Comparison of ENCODE assay signal across 22 cellular contexts in the genomic region with DNA sequence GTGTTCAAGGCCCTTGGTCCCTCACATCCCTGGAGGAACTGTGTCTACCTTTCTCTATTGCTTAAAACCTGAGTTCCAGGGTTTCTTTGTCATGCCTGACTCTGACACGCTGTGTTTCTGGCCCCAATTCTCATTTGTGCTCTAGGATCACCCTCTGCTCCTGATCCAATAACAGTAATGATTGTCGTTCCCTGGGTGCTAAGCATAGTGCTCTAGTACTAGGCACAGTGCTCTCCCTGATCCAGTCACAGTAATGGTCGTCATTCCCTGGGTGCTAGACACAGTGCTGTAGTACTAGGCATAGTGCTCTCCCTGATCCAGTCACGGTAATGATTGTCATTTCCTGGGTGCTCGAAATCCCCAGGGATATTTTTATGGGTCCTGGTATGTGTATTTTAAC. TPM values are rescaled to one million over a fixed set of nuclear protein-coding genes. Genes with fewer than 3 reads are reported as not detected.
DNase-seq lines count a peak whose midpoint lies in the region; ATAC-seq, FAIRE-seq and TF ChIP-seq lines count a peak whose summit lies in the region.
"Had no signal": no experiment of that assay in that cellular context is flagged by ENCODE, and none has a peak within 500 bp of the region (broad histone marks: within the 10 kb centered on the region; RNA-seq: fewer than 3 reads in every experiment).

No MANE protein-coding gene starts in this region.

- H3K27ac Mint-ChIP-seq in CD8-positive, alpha-beta T cell: peak overlapping the region; percentile 83
- H3K27ac Mint-ChIP-seq in activated CD4-positive, alpha-beta memory T cell treated with anti-CD3 and anti-CD28 coated beads for 36 hours: peak overlapping the region; percentile 92

- H3K4me2 ChIP-seq in A549 (peak overlapping the region; percentile 43), H1 (ENCODE audit: insufficient read depth in 1 of 2, low read depth in 2 of 2, low read length in 2 of 2) (no peak overlapping the region)

- no peak overlapping the region for H3K23ac ChIP-seq in H1 (ENCODE audit: insufficient read length)

- POLR2A ChIA-PET in A549 (lab: Yijun Ruan, JAX) (interaction anchor here (1.3 kb wide), 1 partner anchor 333 kb away, joined by 3 read pairs; no protein-coding TSS in a partner anchor), H1 (lab: Charles Lee; ENCODE audit: partially characterized antibody) (no interaction called here)
- POLR2A ChIA-PET in CD8-positive, alpha-beta T cell (lab: Charles Lee): interaction anchor here (0.7 to 0.9 kb wide), 2 partner anchors 12 to 26 kb away, joined by 3 read pairs; no protein-coding TSS in a partner anchor
- POLR2A ChIA-PET in activated CD4-positive, alpha-beta memory T cell treated with anti-CD3 and anti-CD28 coated beads for 36 hours (lab: Charles Lee): interaction anchor here (0.7 to 1.7 kb wide), 10 partner anchors 12 to 310 kb away, joined by 3 to 11 read pairs (median 6); no protein-coding TSS in a partner anchor

- peak overlapping the region; percentile 56 for H3K4me3 Mint-ChIP-seq in CD8-positive, alpha-beta T cell
- no peak overlapping the region for H3K4me3 Mint-ChIP-seq in activated CD4-positive, alpha-beta memory T cell treated with anti-CD3 and anti-CD28 coated beads for 36 hours
- H3K4me3 Mint-ChIP-seq: activated CD8-positive, alpha-beta memory T cell treated with anti-CD3 and anti-CD28 coated beads, Interleukin-2, amount 10 ng/mL, durations not matched to agents 7 days and 5 days had no signal

- no peak for ATAC-seq in A549
- no peak for ATAC-seq in CD8-positive, alpha-beta T cell
- ATAC-seq in GM21367 (IDR thresholded peaks at IDR 0.05; ENCODE audit: unreplicated experiment): no peak
- ATAC-seq: left ventricle myocardium superior had no signal

- no peak overlapping the region for H3K14ac ChIP-seq in H1 (ENCODE audit: insufficient read length)

- H3K4me1 Mint-ChIP-seq in CD8-positive, alpha-beta T cell (ENCODE audit: low read depth): peaks cover 33% of the 10 kb centered on the region
- peaks cover 75% of the 10 kb centered on the region for H3K4me1 Mint-ChIP-seq in activated CD4-positive, alpha-beta memory T cell treated with anti-CD3 and anti-CD28 coated beads for 36 hours (ENCODE audit: low read depth)

- H3K27me3 Mint-ChIP-seq in CD8-positive, alpha-beta T cell (ENCODE audit: low read depth): no peaks in the 10 kb centered on the region
- no peaks in the 10 kb centered on the region for H3K27me3 Mint-ChIP-seq in activated CD4-positive, alpha-beta memory T cell treated with anti-CD3 and anti-CD28 coated beads for 36 hours

- TF ChIP-seq CTCF in A549 (IDR thresholded peaks at IDR 0.05): no peak
- TF ChIP-seq CTCF in CD8-positive, alpha-beta T cell (IDR thresholded peaks at IDR 0.05): no peak
- no peak for TF ChIP-seq CTCF in H1 (IDR thresholded peaks at IDR 0.05; ENCODE audit: control extremely low read depth in 1 of 3, insufficient read depth in 1 of 3, low read depth in 1 of 3, low read length in 3 of 3)
- no peak for TF ChIP-seq CTCF in ovary (IDR thresholded peaks at IDR 0.05)
- no peak for TF ChIP-seq CTCF in GM13976 (IDR thresholded peaks at IDR 0.05; ENCODE audit: borderline replicate concordance, control extremely low read depth, extremely low read depth, insufficient read depth, missing control alignments)

- WGBS in A549 (ENCODE audit: missing lambda C conversion rate): 92% methylated on average over 5 of the region's 5 CpGs
- 92% methylated on average over 5 of the region's 5 CpGs; no CpG with 5 or more reads in 1 of the 2 experiments for WGBS in H1 (ENCODE audit: extremely low coverage in 1 of 2, insufficient coverage in 1 of 2, insufficient read length in 1 of 2, insufficient replicate concordance in 2 of 2, low coverage in 1 of 2, low lambda C conversion rate in 2 of 2, missing lambda C conversion rate in 1 of 2), 2 experiments
- 85 to 90% (median 88%) methylated on average over 5 of the region's 5 CpGs for WGBS in ovary, 3 donors

- no peak overlapping the region for H2AK5ac ChIP-seq in H1 (ENCODE audit: low read depth, low read length)

- peak overlapping the region; percentile 69 to 81 for H3K27ac ChIP-seq in A549
- no peak overlapping the region for H3K27ac ChIP-seq in CD8-positive, alpha-beta T cell (ENCODE audit: low read depth, low read length)
- no peak overlapping the region for H3K27ac ChIP-seq in H1 (ENCODE audit: low read depth, low read length)
- no peak overlapping the region for H3K27ac ChIP-seq in ovary
- H3K27ac ChIP-seq: adrenal gland, gastrocnemius medialis, SK-N-MC, suprapubic skin had no signal

- in situ Hi-C loops in GM13976 (cut with MboI; ENCODE audit: low sequenced_read_pairs, unreplicated experiment): no loop called here

- no peaks in the 10 kb centered on the region for H3K23me2 ChIP-seq in H1 (ENCODE audit: low read depth, low read length)

- H3K9me3 ChIP-seq in A549 (no peaks in the 10 kb centered on the region), H1 (ENCODE audit: insufficient read depth in 2 of 2, low read depth in 1 of 2, low read length in 1 of 2) (no peaks in the 10 kb centered on the region), ovary (no peaks in the 10 kb centered on the region)
- no peaks in the 10 kb centered on the region for H3K9me3 ChIP-seq in CD8-positive, alpha-beta T cell (ENCODE audit: low read length)
- H3K9me3 ChIP-seq: adrenal gland, gastrocnemius medialis, suprapubic skin had no signal

- H3K4me1 ChIP-seq in A549: peaks cover 16% of the 10 kb centered on the region
- peaks cover 24% of the 10 kb centered on the region for H3K4me1 ChIP-seq in CD8-positive, alpha-beta T cell (ENCODE audit: insufficient read depth, low read length)
- H3K4me1 ChIP-seq in H1 (replicated peaks in 1 of 4; ENCODE audit: control insufficient read depth in 3 of 4, insufficient read depth in 4 of 4, low read length in 3 of 4): no peaks in the 10 kb centered on the region
- H3K4me1 ChIP-seq in ovary (ENCODE audit: insufficient read depth): no peaks in the 10 kb centered on the region
- H3K4me1 ChIP-seq: adrenal gland, gastrocnemius medialis had no signal

- intact Hi-C loops in CD8-positive, alpha-beta T cell (cut with DNase I, micrococcal nuclease): no loop called here
- intact Hi-C loops in activated CD4-positive, alpha-beta memory T cell treated with anti-CD3 and anti-CD28 coated beads for 36 hours (cut with micrococcal nuclease): loop anchor here (5.0 kb wide), 2 partner anchors 124 to 754 kb away; no protein-coding TSS in a partner anchor
- intact Hi-C loops in ovary (cut with DNase I): no loop called here

- no peak overlapping the region for H4K5ac ChIP-seq in H1 (ENCODE audit: insufficient read length, low read depth, low read length)

- DNase-seq in A549 (ENCODE audit: low read depth in 1 of 2, low spot score in 1 of 2): no peak
- DNase-seq in CD8-positive, alpha-beta T cell: no peak
- DNase-seq in activated CD4-positive, alpha-beta memory T cell treated with anti-CD3 and anti-CD28 coated beads for 36 hours: no peak
- DNase-seq in H1 (ENCODE audit: low read depth in 1 of 2, low spot score in 2 of 2): no peak
- DNase-seq in ovary: no peak
- DNase-seq in GM13976 (ENCODE audit: low spot score): no peak
- DNase-seq in NCI-H526 treated with DMSO at 0.1 percent for 48 hours (lab: John Stamatoyannopoulos, UW): no peak
- DNase-seq: adrenal gland, AML-193, cerebellar nuclear complex, DMS79 treated with DMSO at 0.1 percent for 48 hours, left ventricle myocardium superior, NCI-H1694, NCI-H446 had no signal

- TF ChIP-seq RAD21 in A549 (conservative IDR thresholded peaks at IDR 0.05 in 1 of 2, IDR thresholded peaks at IDR 0.05 in 1 of 2): no peak
- no peak for TF ChIP-seq RAD21 in H1 (IDR thresholded peaks at IDR 0.05 in 1 of 2, conservative IDR thresholded peaks at IDR 0.05 in 1 of 2; ENCODE audit: low read depth in 2 of 2, low read length in 2 of 2)

- H4K91ac ChIP-seq in H1 (replicated peaks; ENCODE audit: insufficient read length, low read length): no peak overlapping the region

- no peaks in the 10 kb centered on the region for H3K79me2 ChIP-seq in H1 (ENCODE audit: control insufficient read depth in 1 of 2, insufficient read depth in 2 of 2, low read length in 2 of 2)

- TF ChIP-seq EP300 in A549 (IDR thresholded peaks at IDR 0.05) (no peak), H1 (IDR thresholded peaks at IDR 0.05; ENCODE audit: borderline replicate concordance in 1 of 2, low read depth in 2 of 2, low read length in 2 of 2) (no peak), ovary (IDR thresholded peaks at IDR 0.05) (no peak)

- H3K36me3 Mint-ChIP-seq in CD8-positive, alpha-beta T cell: no peaks in the 10 kb centered on the region
- H3K36me3 Mint-ChIP-seq in activated CD4-positive, alpha-beta memory T cell treated with anti-CD3 and anti-CD28 coated beads for 36 hours: no peaks in the 10 kb centered on the region
- H3K36me3 Mint-ChIP-seq: activated CD8-positive, alpha-beta memory T cell treated with anti-CD3 and anti-CD28 coated beads, Interleukin-2, amount 10 ng/mL, durations not matched to agents 7 days and 5 days had no signal

- CTCF ChIA-PET in A549 (lab: Yijun Ruan, JAX): interaction anchor here (0.9 to 1.5 kb wide), 4 partner anchors 11 to 469 kb away, joined by 3 to 4 read pairs (median 4); no protein-coding TSS in a partner anchor
- CTCF ChIA-PET in CD8-positive, alpha-beta T cell (lab: Charles Lee): interaction anchor here (1.3 kb wide), 1 partner anchor 17 kb away, joined by 4 read pairs; no protein-coding TSS in a partner anchor
- CTCF ChIA-PET in activated CD4-positive, alpha-beta memory T cell treated with anti-CD3 and anti-CD28 coated beads for 36 hours (lab: Charles Lee): interaction anchor here (0.7 to 1.7 kb wide), 9 partner anchors 20 to 503 kb away, joined by 3 to 8 read pairs (median 4); no protein-coding TSS in a partner anchor
- CTCF ChIA-PET in H1 (lab: Charles Lee; ENCODE audit: partially characterized antibody): interaction anchor here (0.5 kb wide), 2 partner anchors 65 to 94 kb away, joined by 3 read pairs; no protein-coding TSS in a partner anchor

- FAIRE-seq in A549 (lab: Jason Lieb, UNC): no peak
- no peak for FAIRE-seq in H1 (lab: Jason Lieb, UNC)
- FAIRE-seq: endometrium had no signal

- H4K20me1 ChIP-seq in H1 (replicated peaks in 1 of 2; ENCODE audit: control insufficient read depth in 1 of 2, insufficient read depth in 2 of 2, low read length in 2 of 2): no peaks in the 10 kb centered on the region

- no peak overlapping the region for H3K18ac ChIP-seq in H1 (ENCODE audit: extremely low read depth, low read length)

- H2AFZ ChIP-seq in H1 (ENCODE audit: low read length): no peak overlapping the region

- no peaks in the 10 kb centered on the region for H3K27me3 ChIP-seq in CD8-positive, alpha-beta T cell (ENCODE audit: insufficient read depth, low read length)
- H3K27me3 ChIP-seq in H1 (replicated peaks in 1 of 4; ENCODE audit: control insufficient read depth in 3 of 4, extremely low read depth in 1 of 4, insufficient read depth in 3 of 4, low read length in 3 of 4) (no peaks in the 10 kb centered on the region), ovary (no peaks in the 10 kb centered on the region)
- H3K27me3 ChIP-seq: adrenal gland, gastrocnemius medialis, suprapubic skin had no signal

- no peak overlapping the region for H3K56ac ChIP-seq in H1 (replicated peaks; ENCODE audit: insufficient read length, low read depth, low read length)

- no peaks in the 10 kb centered on the region for H3K79me1 ChIP-seq in H1 (ENCODE audit: low read depth, low read length)

- H3K4me3 ChIP-seq in A549: no peak overlapping the region
- no peak overlapping the region for H3K4me3 ChIP-seq in CD8-positive, alpha-beta T cell (ENCODE audit: low read depth, low read length)
- H3K4me3 ChIP-seq in H1 (ENCODE audit: extremely low read depth in 1 of 4, insufficient read depth in 2 of 4, low read depth in 3 of 4, low read length in 4 of 4): no peak overlapping the region
- no peak overlapping the region for H3K4me3 ChIP-seq in ovary
- H3K4me3 ChIP-seq: adrenal gland, gastrocnemius medialis, SK-N-MC, suprapubic skin had no signal

- no peak overlapping the region for H4K8ac ChIP-seq in H1 (ENCODE audit: extremely low read depth, insufficient read depth, low read length)

- peaks cover 5% of the 10 kb centered on the region for H3K9me3 Mint-ChIP-seq in CD8-positive, alpha-beta T cell
- H3K9me3 Mint-ChIP-seq in activated CD4-positive, alpha-beta memory T cell treated with anti-CD3 and anti-CD28 coated beads for 36 hours: no peaks in the 10 kb centered on the region

- TF ChIP-seq POLR2A in A549 (IDR thresholded peaks at IDR 0.05; ENCODE audit: low read length) (no peak), H1 (IDR thresholded peaks at IDR 0.05; ENCODE audit: control extremely low read depth in 1 of 2, low read depth in 2 of 2, low read length in 2 of 2) (no peak), ovary (IDR thresholded peaks at IDR 0.05) (no peak)

- peak overlapping the region in 1 of 4 experiments; percentile 11; a peak in 1 of 7 replicates for H3K9ac ChIP-seq in H1 (replicated peaks in 1 of 4; ENCODE audit: extremely low read depth in 1 of 4, low read depth in 3 of 4, low read length in 3 of 4)

- no peaks in the 10 kb centered on the region for H3K36me3 ChIP-seq in CD8-positive, alpha-beta T cell (ENCODE audit: insufficient read depth, low read length)
- H3K36me3 ChIP-seq in H1 (ENCODE audit: control insufficient read depth in 2 of 4, insufficient read depth in 4 of 4, low read length in 3 of 4) (no peaks in the 10 kb centered on the region), ovary (no peaks in the 10 kb centered on the region)
- H3K36me3 ChIP-seq: adrenal gland, gastrocnemius medialis, suprapubic skin had no signal

- H2BK15ac ChIP-seq in H1 (ENCODE audit: low read length): no peak overlapping the region

- H3K4ac ChIP-seq in H1 (replicated peaks; ENCODE audit: insufficient read length, low read depth, low read length): no peak overlapping the region

- H2BK12ac ChIP-seq in H1 (ENCODE audit: low read depth, low read length): no peak overlapping the region

- H2BK120ac ChIP-seq in H1 (replicated peaks; ENCODE audit: low read depth, low read length): no peak overlapping the region

- no peak overlapping the region for H2BK20ac ChIP-seq in H1 (ENCODE audit: low read length)

- 0 out of 2 replicates have a peak overlapping the region, but pooled peaks have one; percentile 1 for H2BK5ac ChIP-seq in H1 (ENCODE audit: low read depth, low read length)

RNA-seq across cellular contexts. Expression of a gene that starts 46.6 kb away (rescaled TPM):
- polyA plus RNA-seq in A549 (2011; rRNA removed): not detected in 2 replicates
- not detected in 2 replicates for polyA plus RNA-seq in A549 (2012; cell fraction: cytosol; rRNA removed)
- 0.04 TPM in 1 of 2 replicates, not detected in the other for polyA plus RNA-seq in A549 (2012; cell fraction: nucleus; rRNA removed)
- 0.11 TPM in 1 of 3 replicates, not detected in the others for polyA plus RNA-seq in A549 (2017; fragmentation: RNase III; extraction: RNeasy Plus Mini Kit Qiagen cat#74134 plus additional on column Dnase treatment)
- polyA minus RNA-seq in A549 (2011; rRNA and poly(A)+ RNA removed): not detected in 2 replicates
- not detected for total RNA-seq in CD8-positive, alpha-beta T cell
- not detected for total RNA-seq in activated CD4-positive, alpha-beta memory T cell treated with anti-CD3 and anti-CD28 coated beads for 36 hours
- not detected in 2 replicates for total RNA-seq in H1 (2021; fragmentation: NEBNext Ultra II Directional; extraction: Animal tissue kit (Norgen Biotek cat#: 25700))
- not detected in 2 replicates for polyA plus RNA-seq in H1 (2011; rRNA removed)
- polyA plus RNA-seq in H1 (2011; cell fraction: cytosol; rRNA removed): not detected
- polyA plus RNA-seq in H1 (2011; cell fraction: nucleus; rRNA removed): not detected
- polyA plus RNA-seq in H1 (2012, experiment 1 of 2): not detected in 4 replicates
- not detected for polyA plus RNA-seq in H1 (2012, experiment 2 of 2)
- not detected for polyA plus RNA-seq in H1 (2013, experiment 1 of 2)
- not detected for polyA plus RNA-seq in H1 (2013, experiment 2 of 2)
- polyA minus RNA-seq in H1 (2011; rRNA and poly(A)+ RNA removed): not detected in 2 replicates
- not detected for polyA minus RNA-seq in H1 (2011; cell fraction: cytosol; rRNA and poly(A)+ RNA removed)
- not detected for polyA minus RNA-seq in H1 (2011; cell fraction: nucleus; rRNA and poly(A)+ RNA removed)
- total RNA-seq in ovary: not detected
- not detected for polyA plus RNA-seq in ovary
- total RNA-seq: activated CD8-positive, alpha-beta memory T cell treated with anti-CD3 and anti-CD28 coated beads, Interleukin-2, amount 10 ng/mL, durations not matched to agents 7 days and 5 days; gastrocnemius medialis; left ventricle myocardium superior; myocyte; renal cortical epithelial cell; suprapubic skin had no signal

Comparison
In these comparisons a context has a peak if more than half of its experiments do, and no peak if none do; other contexts are left out.
1. H3K27ac ChIP-seq: peak in A549 (2 of 2); none in CD8-positive, alpha-beta T cell (single experiment), H1 (single experiment) and ovary (0 of 2).